In the genomic region with DNA sequence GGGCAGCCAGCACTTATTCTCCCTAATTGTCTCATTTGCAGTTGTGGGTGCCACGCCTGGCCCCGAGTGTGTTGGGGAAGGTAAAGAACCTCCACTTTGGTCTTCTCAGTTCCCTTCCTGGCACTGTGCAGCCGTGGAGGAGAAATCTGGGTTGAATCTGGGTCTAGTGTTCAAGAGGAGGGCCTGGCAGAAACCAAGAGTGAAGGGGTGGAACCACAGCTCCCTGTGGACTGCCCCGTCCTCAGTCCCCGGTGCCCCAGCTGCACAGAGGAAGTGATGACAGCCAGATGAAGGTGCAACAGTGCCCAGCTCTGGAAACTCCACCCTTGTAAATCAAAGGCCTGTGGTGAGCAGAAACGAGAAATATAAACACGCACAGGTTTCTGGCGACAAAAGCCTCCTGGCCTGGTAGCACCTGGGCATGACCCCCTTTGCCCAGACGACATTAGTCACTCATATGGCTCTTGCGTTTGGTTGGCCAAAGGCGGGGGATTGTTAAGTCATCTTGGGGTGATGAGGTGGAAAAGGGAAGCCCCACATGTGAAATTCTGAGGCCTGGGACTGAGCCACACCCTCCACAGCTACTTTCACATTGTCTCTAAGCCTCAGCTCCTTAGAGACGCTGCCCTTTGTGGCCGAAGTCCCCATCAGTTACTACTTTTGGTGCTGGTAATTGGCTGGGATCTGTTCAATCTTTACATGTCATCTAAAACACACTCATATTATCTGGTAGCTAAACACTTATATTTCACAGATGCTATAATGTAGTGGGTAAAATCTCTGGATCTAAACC, we compare ENCODE assay signal across 9 cellular contexts. TPM values are rescaled to one million over a fixed set of nuclear protein-coding genes. Genes with fewer than 3 reads are reported as not detected.
DNase-seq lines count a peak whose midpoint lies in the region; ATAC-seq, FAIRE-seq and TF ChIP-seq lines count a peak whose summit lies in the region.
"Had no signal": no experiment of that assay in that cellular context is flagged by ENCODE, and none has a peak within 500 bp of the region (broad histone marks: within the 10 kb centered on the region; RNA-seq: fewer than 3 reads in every experiment).

No MANE protein-coding gene starts in this region.

- H3K4me1 Mint-ChIP-seq in activated naive CD4-positive, alpha-beta T cell treated with anti-CD3 and anti-CD28 coated beads, Interleukin-2, amount 10 ng/mL, durations not matched to agents 7 days and 5 days = peaks cover 90% of the 10 kb centered on the region
- peaks cover 94% of the 10 kb centered on the region for H3K4me1 Mint-ChIP-seq in stimulated activated naive CD8-positive, alpha-beta T cell treated with anti-CD3 and anti-CD28 coated beads, Interleukin-15, amount 100 ng/mL, for 72 hours

- no peaks in the 10 kb centered on the region for H3K9me3 Mint-ChIP-seq in activated naive CD4-positive, alpha-beta T cell treated with anti-CD3 and anti-CD28 coated beads, Interleukin-2, amount 10 ng/mL, durations not matched to agents 7 days and 5 days
- no peaks in the 10 kb centered on the region for H3K9me3 Mint-ChIP-seq in stimulated activated naive CD8-positive, alpha-beta T cell treated with anti-CD3 and anti-CD28 coated beads, Interleukin-15, amount 100 ng/mL, for 72 hours

- no peak for FAIRE-seq in RCC 7860 (lab: Jason Lieb, UNC)
- FAIRE-seq: TTC549 had no signal

- H3K27me3 Mint-ChIP-seq in activated naive CD4-positive, alpha-beta T cell treated with anti-CD3 and anti-CD28 coated beads, Interleukin-2, amount 10 ng/mL, durations not matched to agents 7 days and 5 days = no peaks in the 10 kb centered on the region
- no peaks in the 10 kb centered on the region for H3K27me3 Mint-ChIP-seq in stimulated activated naive CD8-positive, alpha-beta T cell treated with anti-CD3 and anti-CD28 coated beads, Interleukin-15, amount 100 ng/mL, for 72 hours

- peak overlapping the region; percentile 98 for H3K27ac Mint-ChIP-seq in activated naive CD4-positive, alpha-beta T cell treated with anti-CD3 and anti-CD28 coated beads, Interleukin-2, amount 10 ng/mL, durations not matched to agents 7 days and 5 days
- peak overlapping the region; percentile 97 to 99 for H3K27ac Mint-ChIP-seq in stimulated activated naive CD8-positive, alpha-beta T cell treated with anti-CD3 and anti-CD28 coated beads, Interleukin-15, amount 100 ng/mL, for 72 hours

- peak overlapping the region; percentile 83 for H3K4me3 Mint-ChIP-seq in activated naive CD4-positive, alpha-beta T cell treated with anti-CD3 and anti-CD28 coated beads, Interleukin-2, amount 10 ng/mL, durations not matched to agents 7 days and 5 days
- peak overlapping the region; percentile 78 to 88 for H3K4me3 Mint-ChIP-seq in stimulated activated naive CD8-positive, alpha-beta T cell treated with anti-CD3 and anti-CD28 coated beads, Interleukin-15, amount 100 ng/mL, for 72 hours

- H3K4me1 ChIP-seq in mucosa of descending colon (ENCODE audit: low read depth) = peaks cover 28% of the 10 kb centered on the region

- CTCF ChIA-PET in activated naive CD4-positive, alpha-beta T cell treated with anti-CD3 and anti-CD28 coated beads, Interleukin-2, amount 10 ng/mL, durations not matched to agents 7 days and 5 days (lab: Charles Lee) = interaction anchor here (1.3 to 6.7 kb wide), 6 partner anchors 14 to 51 kb away, joined by 4 to 50 read pairs (median 8); no protein-coding TSS in a partner anchor

- ATAC-seq in GM18511 (IDR thresholded peaks at IDR 0.05; ENCODE audit: unreplicated experiment) (peak; percentile 66), HG02840 (IDR thresholded peaks at IDR 0.05; ENCODE audit: low FRiP score, unreplicated experiment) (peak; percentile 48), mucosa of descending colon (peak; percentile 71)
- peak; percentile 80 for ATAC-seq in stimulated activated naive CD8-positive, alpha-beta T cell treated with anti-CD3 and anti-CD28 coated beads, Interleukin-15, amount 100 ng/mL, for 72 hours

- intact Hi-C loops in mucosa of descending colon (cut with DNase I, micrococcal nuclease) = no loop called here

- peak; percentile 88 for DNase-seq in RCC 7860 (ENCODE audit: low spot score)
- DNase-seq in activated naive CD4-positive, alpha-beta T cell treated with anti-CD3 and anti-CD28 coated beads, Interleukin-2, amount 10 ng/mL, durations not matched to agents 7 days and 5 days = peak; percentile 94
- peak; percentile 57 to 90 (median 65) for DNase-seq in mucosa of descending colon
- peak; percentile 92 to 97 for DNase-seq in stimulated activated naive CD8-positive, alpha-beta T cell treated with anti-CD3 and anti-CD28 coated beads, Interleukin-15, amount 100 ng/mL, for 72 hours
- DNase-seq in anterior cingulate cortex (lab: John Stamatoyannopoulos, UW) = no peak
- no peak for DNase-seq in ACHN

- in situ Hi-C loops in ACHN (cut with HindIII; ENCODE audit: low pct_ligation_motif_present, low pct_unique_long_range_greater_than_20kb, low sequenced_read_pairs) = no loop called here

- no peaks in the 10 kb centered on the region for H3K9me3 ChIP-seq in mucosa of descending colon

- H3K36me3 ChIP-seq in mucosa of descending colon (ENCODE audit: low read depth) = no peaks in the 10 kb centered on the region

- H3K36me3 Mint-ChIP-seq in activated naive CD4-positive, alpha-beta T cell treated with anti-CD3 and anti-CD28 coated beads, Interleukin-2, amount 10 ng/mL, durations not matched to agents 7 days and 5 days = peaks cover 23% of the 10 kb centered on the region

- H3K4me3 ChIP-seq in mucosa of descending colon = no peak overlapping the region

- no peak for TF ChIP-seq CTCF in mucosa of descending colon (IDR thresholded peaks at IDR 0.05)

RNA-seq across cellular contexts. Expression of a gene that starts 4.2 kb away (rescaled TPM):
- total RNA-seq in mucosa of descending colon = 100 to 1,000 TPM; 103 to 161 (median 149) TPM

Comparison
In these comparisons a context has a peak if more than half of its experiments do, and no peak if none do; other contexts are left out.
1. DNase-seq: peak in RCC 7860 (single experiment), activated naive CD4-positive, alpha-beta T cell treated with anti-CD3 and anti-CD28 coated beads, Interleukin-2, amount 10 ng/mL, durations not matched to agents 7 days and 5 days (single experiment), mucosa of descending colon (3 of 3) and stimulated activated naive CD8-positive, alpha-beta T cell treated with anti-CD3 and anti-CD28 coated beads, Interleukin-15, amount 100 ng/mL, for 72 hours (2 of 2); none in anterior cingulate cortex (0 of 58) and ACHN (single experiment).
2. Peak in every context shown above with its lines, with median percentiles within 50 percentile points of each other: ATAC-seq.